31 cellular contexts compared by ENCODE assay signal in genomic region chr11:70876685-70877084, GRCh38.
DNase-seq lines count a peak whose midpoint lies in the region; ATAC-seq and TF ChIP-seq lines count a peak whose summit lies in the region.
"Had no signal": no experiment of that assay in that cellular context is flagged by ENCODE, and none has a peak within 500 bp of the region (broad histone marks: within the 10 kb centered on the region; RNA-seq: fewer than 3 reads in every experiment).

No MANE protein-coding gene starts in this region.

- H3K4me2 ChIP-seq in H9 (ENCODE audit: insufficient read depth, insufficient read length, low read length) (no peak overlapping the region), neural progenitor cell (no peak overlapping the region)

- H3K36me3 Mint-ChIP-seq in H9 (ENCODE audit: insufficient read depth in 1 of 3, low read depth in 3 of 3), result peaks cover 0 to 3% (median 0%) of the 10 kb centered on the region in 3 experiments; a peak in 1 of 7 replicates
- no peaks in the 10 kb centered on the region for H3K36me3 Mint-ChIP-seq in neural progenitor cell
- H3K36me3 Mint-ChIP-seq: activated naive CD4-positive, alpha-beta T cell treated with anti-CD3 and anti-CD28 coated beads, Interleukin-2, amount 50 U/mL, for 24 hours had no signal

- no peak overlapping the region; the same call in 1 of the 2 replicates for H3K14ac ChIP-seq in H9 (ENCODE audit: insufficient read depth, low read length)

- H3K9me3 Mint-ChIP-seq in H9 (no peaks in the 10 kb centered on the region), neural progenitor cell (no peaks in the 10 kb centered on the region)
- H3K9me3 Mint-ChIP-seq: activated CD8-positive, alpha-beta T cell treated with anti-CD3 and anti-CD28 coated beads for 36 hours; activated naive CD4-positive, alpha-beta T cell treated with anti-CD3 and anti-CD28 coated beads, Interleukin-2, amount 50 U/mL, for 24 hours; activated T-helper 2 cell treated with anti-CD3 and anti-CD28 coated beads, Interferon-gamma antibody, Interleukin-2, Interleukin-4, amounts not matched to agents 10 μg/mL and 5 μg/mL and 100 μg/mL, durations not matched to agents 14 hours and 24 hours and 36 hours had no signal

- H3K18ac ChIP-seq in H9 (ENCODE audit: insufficient read length, low read depth, low read length), result no peak overlapping the region

- H2BK120ac ChIP-seq in H9 (ENCODE audit: low read depth, low read length, poor library complexity, severe bottlenecking), result no peak overlapping the region

- no peaks in the 10 kb centered on the region for H4K20me1 ChIP-seq in H9 (ENCODE audit: control insufficient read depth, insufficient read depth, insufficient read length)
- H4K20me1 ChIP-seq in neural progenitor cell (ENCODE audit: low read depth), result no peaks in the 10 kb centered on the region

- H4K91ac ChIP-seq in H9 (ENCODE audit: insufficient read length, low read depth, low read length), result no peak overlapping the region

- H3K23ac ChIP-seq in H9 (ENCODE audit: insufficient read length, low read depth, low read length), result no peak overlapping the region

- H3T11ph ChIP-seq in H9 (ENCODE audit: low read length), result no peak overlapping the region

- no peak overlapping the region for H4K8ac ChIP-seq in H9 (replicated peaks; ENCODE audit: insufficient read length, low read depth, low read length)

- no peak overlapping the region for H3K56ac ChIP-seq in H9 (ENCODE audit: insufficient read length, low read depth, low read length)

- no peak overlapping the region for H2AK5ac ChIP-seq in H9 (ENCODE audit: insufficient read length, low read length)

- H3K4ac ChIP-seq in H9 (ENCODE audit: low read depth, low read length), result no peak overlapping the region

- H2BK15ac ChIP-seq in H9 (ENCODE audit: low read depth, low read length), result no peak overlapping the region

- no peak for TF ChIP-seq POLR2A in body of pancreas (IDR thresholded peaks at IDR 0.05)
- no peak for TF ChIP-seq POLR2A in esophagus muscularis mucosa (IDR thresholded peaks at IDR 0.05; ENCODE audit: low read depth)

- no peaks in the 10 kb centered on the region for H3K36me3 ChIP-seq in body of pancreas (replicated peaks in 1 of 2; ENCODE audit: insufficient read depth in 1 of 2, low read depth in 2 of 2)
- H3K36me3 ChIP-seq in neural progenitor cell, result no peaks in the 10 kb centered on the region
- H3K36me3 ChIP-seq in esophagus muscularis mucosa, result no peaks in the 10 kb centered on the region
- H3K36me3 ChIP-seq: colonic mucosa, neutrophil, right lobe of liver, vagina had no signal

- H2BK12ac ChIP-seq in H9 (ENCODE audit: insufficient read length, low read depth, low read length), result no peak overlapping the region

- H2AFZ ChIP-seq in H9 (ENCODE audit: low read length), result no peak overlapping the region
- no peak overlapping the region for H2AFZ ChIP-seq in neural progenitor cell (replicated peaks)

- H3K4me1 Mint-ChIP-seq in H9, result peaks cover 29 to 44% of the 10 kb centered on the region in 2 experiments
- peaks cover 28% of the 10 kb centered on the region for H3K4me1 Mint-ChIP-seq in neural progenitor cell
- H3K4me1 Mint-ChIP-seq: activated naive CD4-positive, alpha-beta T cell treated with anti-CD3 and anti-CD28 coated beads, Interleukin-2, amount 50 U/mL, for 24 hours had no signal

- H3K4me1 ChIP-seq in H9 (ENCODE audit: insufficient read depth, low read length) (peaks cover 8% of the 10 kb centered on the region; the same call in 1 of the 2 replicates), body of pancreas (no peaks in the 10 kb centered on the region), neural progenitor cell (peaks cover 12% of the 10 kb centered on the region), esophagus muscularis mucosa (peaks cover 0 to 18% (median 18%) of the 10 kb centered on the region in 4 donors)
- H3K4me1 ChIP-seq: Caco-2, colonic mucosa, right lobe of liver, testis, vagina had no signal

- no CpG with 5 or more reads among the region's 7 CpGs for WGBS in H9 (ENCODE audit: extremely low coverage, insufficient read length, low lambda C conversion rate)
- WGBS in body of pancreas, 2 donors, result 45 to 74% methylated on average over 6 to 7 of the region's 7 CpGs
- 44% methylated on average over 5 of the region's 7 CpGs for WGBS in esophagus muscularis mucosa

- H3K27me3 ChIP-seq in H9 (ENCODE audit: insufficient read depth, low read length) (no peaks in the 10 kb centered on the region), body of pancreas (no peaks in the 10 kb centered on the region), neural progenitor cell (no peaks in the 10 kb centered on the region), esophagus muscularis mucosa (no peaks in the 10 kb centered on the region)
- H3K27me3 ChIP-seq: colonic mucosa, right lobe of liver, testis, vagina had no signal

- H3K79me2 ChIP-seq in H9 (ENCODE audit: insufficient read depth, low read length) (no peaks in the 10 kb centered on the region), neural progenitor cell (ENCODE audit: low read depth) (no peaks in the 10 kb centered on the region)

- H3K27me3 Mint-ChIP-seq in H9 (ENCODE audit: low read depth) (peaks cover 3% of the 10 kb centered on the region), neural progenitor cell (ENCODE audit: insufficient read depth, low read depth) (no peaks in the 10 kb centered on the region)
- H3K27me3 Mint-ChIP-seq: activated naive CD4-positive, alpha-beta T cell treated with anti-CD3 and anti-CD28 coated beads, Interleukin-2, amount 50 U/mL, for 24 hours; progenitor cell of endocrine pancreas had no signal

- H3K4me3 Mint-ChIP-seq in H9 (no peak overlapping the region), neural progenitor cell (no peak overlapping the region)
- H3K4me3 Mint-ChIP-seq: activated CD8-positive, alpha-beta T cell treated with anti-CD3 and anti-CD28 coated beads for 36 hours; activated naive CD4-positive, alpha-beta T cell treated with anti-CD3 and anti-CD28 coated beads, Interleukin-2, amount 50 U/mL, for 24 hours had no signal

- no peak for TF ChIP-seq EP300 in esophagus muscularis mucosa (IDR thresholded peaks at IDR 0.05)

- TF ChIP-seq CTCF in H9 (conservative IDR thresholded peaks at IDR 0.05), result no peak
- no peak for TF ChIP-seq CTCF in body of pancreas (IDR thresholded peaks at IDR 0.05)
- TF ChIP-seq CTCF in neural progenitor cell (IDR thresholded peaks at IDR 0.05), result no peak
- TF ChIP-seq CTCF in esophagus muscularis mucosa (IDR thresholded peaks at IDR 0.05), result no peak

- H3K27ac Mint-ChIP-seq in H9 (peak overlapping the region in 2 of 3 experiments; percentile 3 to 18; a peak in 2 of 7 replicates), neural progenitor cell (peak overlapping the region; percentile 8)
- H3K27ac Mint-ChIP-seq: activated CD8-positive, alpha-beta T cell treated with anti-CD3 and anti-CD28 coated beads for 36 hours; activated T-helper 2 cell treated with anti-CD3 and anti-CD28 coated beads, Interferon-gamma antibody, Interleukin-2, Interleukin-4, amounts not matched to agents 10 μg/mL and 5 μg/mL and 100 μg/mL, durations not matched to agents 14 hours and 24 hours and 36 hours; progenitor cell of endocrine pancreas had no signal

- H3K4me3 ChIP-seq in body of pancreas (no peak overlapping the region), neural progenitor cell (no peak overlapping the region), esophagus muscularis mucosa (no peak overlapping the region)
- H3K4me3 ChIP-seq: colonic mucosa, GM12878, right lobe of liver, testis, vagina had no signal

- H4K5ac ChIP-seq in H9 (ENCODE audit: insufficient read length, low read depth, low read length), result no peak overlapping the region

- DNase-seq in H9, result no peak
- DNase-seq in NCI-H345 (lab: John Stamatoyannopoulos, UW), result peak; percentile 64
- DNase-seq in body of pancreas, result peak; percentile 34 to 77 (median 69)
- no peak for DNase-seq in neural progenitor cell (ENCODE audit: low spot score)
- DNase-seq in esophagus muscularis mucosa (ENCODE audit: extremely low spot score), result no peak
- DNase-seq in D341Med (ENCODE audit: low spot score), result no peak
- no peak for DNase-seq in stimulated activated CD4-positive, alpha-beta T cell treated with anti-CD3 and anti-CD28 coated beads, Interleukin-15, amount 100 ng/mL, for 24 hours
- DNase-seq: activated CD4-positive, alpha-beta T cell treated with anti-CD3 and anti-CD28 coated beads for 1 hour; activated CD8-positive, alpha-beta T cell treated with anti-CD3 and anti-CD28 coated beads for 36 hours; Caco-2; colonic mucosa; foreskin melanocyte; GOT3; IMR-90; left cardiac atrium; mesendoderm; NCI-H2081; NCI-H526 treated with DMSO at 0.1 percent for 48 hours; right lobe of liver; RPMI8226; stimulated activated naive CD4-positive, alpha-beta T cell; testis had no signal

- H3K27ac ChIP-seq in H9 (ENCODE audit: insufficient read length, low read depth, low read length) (no peak overlapping the region), body of pancreas (peak overlapping the region in 1 of 4 donors; percentile 26), neural progenitor cell (no peak overlapping the region), esophagus muscularis mucosa (replicated peaks in 1 of 4) (no peak overlapping the region)
- H3K27ac ChIP-seq: C4-2B, colonic mucosa, neutrophil, right lobe of liver, testis, vagina had no signal

- ATAC-seq in body of pancreas, result peak; percentile 59
- no peak for ATAC-seq in GM19452 (IDR thresholded peaks at IDR 0.05; ENCODE audit: unreplicated experiment)
- ATAC-seq: activated CD8-positive, alpha-beta T cell treated with anti-CD3 and anti-CD28 coated beads for 36 hours; esophagus mucosa; GM12878; left cardiac atrium had no signal

- H2BK5ac ChIP-seq in H9 (ENCODE audit: insufficient read length, low read length), result no peak overlapping the region

- no peaks in the 10 kb centered on the region for H3K79me1 ChIP-seq in H9 (ENCODE audit: insufficient read depth, low read depth, low read length, poor library complexity, severe bottlenecking)

- H3K9me3 ChIP-seq in H9 (ENCODE audit: control insufficient read depth, low read depth, low read length), result no peaks in the 10 kb centered on the region
- H3K9me3 ChIP-seq in body of pancreas, result no peaks in the 10 kb centered on the region
- H3K9me3 ChIP-seq in neural progenitor cell (ENCODE audit: low read depth), result no peaks in the 10 kb centered on the region
- no peaks in the 10 kb centered on the region for H3K9me3 ChIP-seq in esophagus muscularis mucosa
- H3K9me3 ChIP-seq: Caco-2, colonic mucosa, neutrophil, right lobe of liver, testis, vagina had no signal

- intact Hi-C loops in body of pancreas (cut with DNase I) (no loop called here), esophagus muscularis mucosa (cut with DNase I) (no loop called here)

- H3K9ac ChIP-seq in H9 (ENCODE audit: extremely low read depth, insufficient read length, low read length) (no peak overlapping the region), neural progenitor cell (no peak overlapping the region)

- no peaks in the 10 kb centered on the region for H3K23me2 ChIP-seq in H9 (ENCODE audit: insufficient read length, low read depth, low read length, poor library complexity, severe bottlenecking)

- no peaks in the 10 kb centered on the region for H3F3A ChIP-seq in neural progenitor cell (ENCODE audit: low read depth)

- no peak overlapping the region for H2BK20ac ChIP-seq in H9 (ENCODE audit: low read depth, low read length, poor library complexity, severe bottlenecking)

Comparison
In these comparisons a context has a peak if more than half of its experiments do, and no peak if none do; other contexts are left out.
1. DNase-seq: peak in NCI-H345 (single experiment) and body of pancreas (4 of 4); none in H9 (single experiment), neural progenitor cell (single experiment), esophagus muscularis mucosa (single experiment), D341Med (single experiment) and stimulated activated CD4-positive, alpha-beta T cell treated with anti-CD3 and anti-CD28 coated beads, Interleukin-15, amount 100 ng/mL, for 24 hours (single experiment).